20 cellular contexts compared by ENCODE assay signal in genomic region chr13:99805361-99805760, GRCh38.
A peak's percentile ranks its signal among the peaks of the same experiment; 100 is the strongest.
DNase-seq lines count a peak whose midpoint lies in the region; ATAC-seq, FAIRE-seq and TF ChIP-seq lines count a peak whose summit lies in the region.
"Had no signal": no experiment of that assay in that cellular context is flagged by ENCODE, and none has a peak within 500 bp of the region (broad histone marks: within the 10 kb centered on the region; RNA-seq: fewer than 3 reads in every experiment).

No MANE protein-coding gene starts in this region.

- CTCF ChIA-PET in H1 (lab: Charles Lee; ENCODE audit: partially characterized antibody), result interaction anchor here (0.8 kb wide), 1 partner anchor 111 kb away, joined by 3 read pairs; no protein-coding TSS in a partner anchor

- no peak for TF ChIP-seq EP300 in H1 (IDR thresholded peaks at IDR 0.05; ENCODE audit: borderline replicate concordance in 1 of 2, low read depth in 2 of 2, low read length in 2 of 2)

- H3K4me1 ChIP-seq in H9 (ENCODE audit: insufficient read depth, low read length) (peaks cover 5% of the 10 kb centered on the region; the same call in 1 of the 2 replicates), H1 (replicated peaks in 1 of 4; ENCODE audit: control insufficient read depth in 3 of 4, insufficient read depth in 4 of 4, low read length in 3 of 4) (peaks cover 0 to 23% (median 19%) of the 10 kb centered on the region in 4 experiments; a peak in 6 of 7 replicates)
- H3K4me1 ChIP-seq: HAP-1 had no signal

- no peaks in the 10 kb centered on the region for H4K20me1 ChIP-seq in H9 (ENCODE audit: control insufficient read depth, insufficient read depth, insufficient read length)
- H4K20me1 ChIP-seq in H1 (replicated peaks in 1 of 2; ENCODE audit: control insufficient read depth in 1 of 2, insufficient read depth in 2 of 2, low read length in 2 of 2), result no peaks in the 10 kb centered on the region

- H3K9ac ChIP-seq in H9 (ENCODE audit: extremely low read depth, insufficient read length, low read length) (no peak overlapping the region), H1 (replicated peaks in 1 of 4; ENCODE audit: extremely low read depth in 1 of 4, low read depth in 3 of 4, low read length in 3 of 4) (no peak overlapping the region)

- no peaks in the 10 kb centered on the region for H3K9me3 Mint-ChIP-seq in H9
- H3K9me3 Mint-ChIP-seq in activated naive CD8-positive, alpha-beta T cell treated with anti-CD3 and anti-CD28 coated beads for 36 hours, result no peaks in the 10 kb centered on the region

- no peaks in the 10 kb centered on the region for H3K36me3 Mint-ChIP-seq in H9 (ENCODE audit: insufficient read depth in 1 of 3, low read depth in 3 of 3)
- H3K36me3 Mint-ChIP-seq in activated naive CD8-positive, alpha-beta T cell treated with anti-CD3 and anti-CD28 coated beads for 36 hours, result no peaks in the 10 kb centered on the region

- H3K4ac ChIP-seq in H9 (ENCODE audit: low read depth, low read length) (no peak overlapping the region), H1 (replicated peaks; ENCODE audit: insufficient read length, low read depth, low read length) (no peak overlapping the region)

- WGBS in H9 (ENCODE audit: extremely low coverage, insufficient read length, low lambda C conversion rate), result no CpG with 5 or more reads among the region's 7 CpGs
- WGBS in H1 (ENCODE audit: extremely low coverage in 1 of 2, insufficient coverage in 1 of 2, insufficient read length in 1 of 2, insufficient replicate concordance in 2 of 2, low coverage in 1 of 2, low lambda C conversion rate in 2 of 2, missing lambda C conversion rate in 1 of 2), 2 experiments, result 6% methylated on average over 7 of the region's 7 CpGs; no CpG with 5 or more reads in 1 of the 2 experiments

- ATAC-seq in HG03442 (IDR thresholded peaks at IDR 0.05; ENCODE audit: unreplicated experiment), result no peak
- no peak for ATAC-seq in Right ventricle myocardium inferior
- ATAC-seq in GM21526 (IDR thresholded peaks at IDR 0.05; ENCODE audit: low FRiP score, unreplicated experiment), result no peak
- ATAC-seq: HepG2 had no signal

- intact Hi-C loops in Right ventricle myocardium inferior (cut with DNase I), result no loop called here

- TF ChIP-seq POLR2A in H1 (IDR thresholded peaks at IDR 0.05; ENCODE audit: control extremely low read depth in 1 of 2, low read depth in 2 of 2, low read length in 2 of 2), result no peak

- H3K27me3 ChIP-seq in H9 (ENCODE audit: insufficient read depth, low read length) (no peaks in the 10 kb centered on the region), H1 (replicated peaks in 1 of 4; ENCODE audit: control insufficient read depth in 3 of 4, extremely low read depth in 1 of 4, insufficient read depth in 3 of 4, low read length in 3 of 4) (no peaks in the 10 kb centered on the region)

- H3K9me3 ChIP-seq in H9 (ENCODE audit: control insufficient read depth, low read depth, low read length), result no peaks in the 10 kb centered on the region
- H3K9me3 ChIP-seq in H1 (ENCODE audit: insufficient read depth in 2 of 2, low read depth in 1 of 2, low read length in 1 of 2), result no peaks in the 10 kb centered on the region
- H3K9me3 ChIP-seq: HAP-1 had no signal

- H2BK20ac ChIP-seq in H9 (ENCODE audit: low read depth, low read length, poor library complexity, severe bottlenecking), result no peak overlapping the region
- no peak overlapping the region; the same call in 1 of the 2 replicates for H2BK20ac ChIP-seq in H1 (ENCODE audit: low read length)

- H3K4me1 Mint-ChIP-seq in H9, result peaks cover 53 to 57% of the 10 kb centered on the region in 2 experiments
- H3K4me1 Mint-ChIP-seq in activated naive CD8-positive, alpha-beta T cell treated with anti-CD3 and anti-CD28 coated beads for 36 hours, result no peaks in the 10 kb centered on the region

- H3K27ac Mint-ChIP-seq in H9, result peak overlapping the region; percentile 2 to 79 (median 62); a peak in 5 of 7 replicates
- H3K27ac Mint-ChIP-seq in activated naive CD8-positive, alpha-beta T cell treated with anti-CD3 and anti-CD28 coated beads for 36 hours, result no peak overlapping the region

- H4K91ac ChIP-seq in H9 (ENCODE audit: insufficient read length, low read depth, low read length) (no peak overlapping the region), H1 (replicated peaks; ENCODE audit: insufficient read length, low read length) (no peak overlapping the region)

- peak overlapping the region in 1 of 2 experiments; percentile 4; a peak in 2 of 5 replicates for H3K4me3 Mint-ChIP-seq in H9
- H3K4me3 Mint-ChIP-seq in activated naive CD8-positive, alpha-beta T cell treated with anti-CD3 and anti-CD28 coated beads for 36 hours, result no peak overlapping the region

- no peak overlapping the region for H2BK5ac ChIP-seq in H9 (ENCODE audit: insufficient read length, low read length)
- no peak overlapping the region for H2BK5ac ChIP-seq in H1 (ENCODE audit: low read depth, low read length)

- H3K56ac ChIP-seq in H9 (ENCODE audit: insufficient read length, low read depth, low read length) (no peak overlapping the region), H1 (replicated peaks; ENCODE audit: insufficient read length, low read depth, low read length) (no peak overlapping the region)

- H3K4me3 ChIP-seq in H1 (ENCODE audit: extremely low read depth in 1 of 4, insufficient read depth in 2 of 4, low read depth in 3 of 4, low read length in 4 of 4), result peak overlapping the region in 1 of 4 experiments; percentile 40; a peak in 2 of 8 replicates
- H3K4me3 ChIP-seq: HAP-1 had no signal

- no peak overlapping the region for H3K27ac ChIP-seq in H9 (ENCODE audit: insufficient read length, low read depth, low read length)
- no peak overlapping the region for H3K27ac ChIP-seq in H1 (ENCODE audit: low read depth, low read length)

- no peak overlapping the region for H3K14ac ChIP-seq in H9 (ENCODE audit: insufficient read depth, low read length)
- no peak overlapping the region for H3K14ac ChIP-seq in H1 (ENCODE audit: insufficient read length)

- H2BK12ac ChIP-seq in H9 (ENCODE audit: insufficient read length, low read depth, low read length), result no peak overlapping the region
- no peak overlapping the region for H2BK12ac ChIP-seq in H1 (ENCODE audit: low read depth, low read length)

- H3T11ph ChIP-seq in H9 (ENCODE audit: low read length), result no peak overlapping the region

- H2BK15ac ChIP-seq in H9 (ENCODE audit: low read depth, low read length) (no peak overlapping the region), H1 (ENCODE audit: low read length) (no peak overlapping the region)

- POLR2A ChIA-PET in H1 (lab: Charles Lee; ENCODE audit: partially characterized antibody), result interaction anchor here (0.7 to 1.1 kb wide), 2 partner anchors 49 to 51 kb away, joined by 3 read pairs; no protein-coding TSS in a partner anchor

- TF ChIP-seq CTCF in H9 (conservative IDR thresholded peaks at IDR 0.05) (no peak), H1 (IDR thresholded peaks at IDR 0.05; ENCODE audit: control extremely low read depth in 1 of 3, insufficient read depth in 1 of 3, low read depth in 1 of 3, low read length in 3 of 3) (no peak)

- no peaks in the 10 kb centered on the region for H3K23me2 ChIP-seq in H9 (ENCODE audit: insufficient read length, low read depth, low read length, poor library complexity, severe bottlenecking)
- H3K23me2 ChIP-seq in H1 (ENCODE audit: low read depth, low read length), result no peaks in the 10 kb centered on the region; the same call in 1 of the 2 replicates

- no peak overlapping the region for H4K5ac ChIP-seq in H9 (ENCODE audit: insufficient read length, low read depth, low read length)
- H4K5ac ChIP-seq in H1 (ENCODE audit: insufficient read length, low read depth, low read length), result peak overlapping the region; percentile 16

- H2BK120ac ChIP-seq in H9 (ENCODE audit: low read depth, low read length, poor library complexity, severe bottlenecking) (no peak overlapping the region), H1 (replicated peaks; ENCODE audit: low read depth, low read length) (no peak overlapping the region)

- peak; percentile 65 for DNase-seq in H9
- peak; percentile 67 for DNase-seq in NCI-H1417 treated with DMSO at 0.1 percent for 48 hours (lab: John Stamatoyannopoulos, UW)
- DNase-seq in H1 (ENCODE audit: low read depth in 1 of 2, low spot score in 2 of 2), result peak in 1 of 2 experiments; percentile 51
- peak; percentile 58 for DNase-seq in left kidney (ENCODE audit: low read depth, low spot score)
- DNase-seq in Right ventricle myocardium inferior (ENCODE audit: missing footprints), result no peak
- DNase-seq in activated naive CD8-positive, alpha-beta T cell treated with anti-CD3 and anti-CD28 coated beads for 36 hours, result no peak
- DNase-seq: C1 segment of cervical spinal cord; GF-D8; KG1; NCI-H146; NCI-H2081; NCI-H510A treated with DMSO at 0.1 percent for 48 hours; NK-92 treated with Interleukin-12 subunit alpha and Interleukin-12 subunit beta, amount 100 ng/mL, for 24 hours; OCI-M1; RPMI8226 had no signal

- H3K79me2 ChIP-seq in H9 (ENCODE audit: insufficient read depth, low read length) (no peaks in the 10 kb centered on the region), H1 (ENCODE audit: control insufficient read depth in 1 of 2, insufficient read depth in 2 of 2, low read length in 2 of 2) (no peaks in the 10 kb centered on the region)

- TF ChIP-seq RAD21 in H1 (IDR thresholded peaks at IDR 0.05 in 1 of 2, conservative IDR thresholded peaks at IDR 0.05 in 1 of 2; ENCODE audit: low read depth in 2 of 2, low read length in 2 of 2), result no peak

- H3K18ac ChIP-seq in H9 (ENCODE audit: insufficient read length, low read depth, low read length), result no peak overlapping the region
- no peak overlapping the region; the same call in 1 of the 2 replicates for H3K18ac ChIP-seq in H1 (ENCODE audit: extremely low read depth, low read length)

- H2AK5ac ChIP-seq in H9 (ENCODE audit: insufficient read length, low read length), result no peak overlapping the region
- no peak overlapping the region for H2AK5ac ChIP-seq in H1 (ENCODE audit: low read depth, low read length)

- no peak overlapping the region for H3K23ac ChIP-seq in H9 (ENCODE audit: insufficient read length, low read depth, low read length)
- H3K23ac ChIP-seq in H1 (ENCODE audit: insufficient read length), result no peak overlapping the region

- H3K4me2 ChIP-seq in H9 (ENCODE audit: insufficient read depth, insufficient read length, low read length) (no peak overlapping the region), H1 (ENCODE audit: insufficient read depth in 1 of 2, low read depth in 2 of 2, low read length in 2 of 2) (peak overlapping the region; percentile 47 to 53)

- H4K8ac ChIP-seq in H9 (replicated peaks; ENCODE audit: insufficient read length, low read depth, low read length) (no peak overlapping the region), H1 (ENCODE audit: extremely low read depth, insufficient read depth, low read length) (no peak overlapping the region)

- H3K36me3 ChIP-seq in H1 (ENCODE audit: control insufficient read depth in 2 of 4, insufficient read depth in 4 of 4, low read length in 3 of 4), result no peaks in the 10 kb centered on the region
- H3K36me3 ChIP-seq: HAP-1 had no signal

- peak; percentile 45 for FAIRE-seq in H1 (lab: Jason Lieb, UNC)
- FAIRE-seq: GM12892, HepG2 had no signal

- H3K79me1 ChIP-seq in H9 (ENCODE audit: insufficient read depth, low read depth, low read length, poor library complexity, severe bottlenecking), result no peaks in the 10 kb centered on the region
- H3K79me1 ChIP-seq in H1 (ENCODE audit: low read depth, low read length), result no peaks in the 10 kb centered on the region

- H3K27me3 Mint-ChIP-seq in H9 (ENCODE audit: low read depth), result no peaks in the 10 kb centered on the region
- H3K27me3 Mint-ChIP-seq in activated naive CD8-positive, alpha-beta T cell treated with anti-CD3 and anti-CD28 coated beads for 36 hours, result no peaks in the 10 kb centered on the region

- H2AFZ ChIP-seq in H9 (ENCODE audit: low read length), result no peak overlapping the region
- no peak overlapping the region for H2AFZ ChIP-seq in H1 (ENCODE audit: low read length)

Comparison
In these comparisons a context has a peak if more than half of its experiments do, and no peak if none do; other contexts are left out.
1. DNase-seq: peak in H9 (single experiment), NCI-H1417 treated with DMSO at 0.1 percent for 48 hours (single experiment) and left kidney (single experiment); none in Right ventricle myocardium inferior (single experiment) and activated naive CD8-positive, alpha-beta T cell treated with anti-CD3 and anti-CD28 coated beads for 36 hours (single experiment).